ENCODE assay signal across 1 cellular context in the genomic region with DNA sequence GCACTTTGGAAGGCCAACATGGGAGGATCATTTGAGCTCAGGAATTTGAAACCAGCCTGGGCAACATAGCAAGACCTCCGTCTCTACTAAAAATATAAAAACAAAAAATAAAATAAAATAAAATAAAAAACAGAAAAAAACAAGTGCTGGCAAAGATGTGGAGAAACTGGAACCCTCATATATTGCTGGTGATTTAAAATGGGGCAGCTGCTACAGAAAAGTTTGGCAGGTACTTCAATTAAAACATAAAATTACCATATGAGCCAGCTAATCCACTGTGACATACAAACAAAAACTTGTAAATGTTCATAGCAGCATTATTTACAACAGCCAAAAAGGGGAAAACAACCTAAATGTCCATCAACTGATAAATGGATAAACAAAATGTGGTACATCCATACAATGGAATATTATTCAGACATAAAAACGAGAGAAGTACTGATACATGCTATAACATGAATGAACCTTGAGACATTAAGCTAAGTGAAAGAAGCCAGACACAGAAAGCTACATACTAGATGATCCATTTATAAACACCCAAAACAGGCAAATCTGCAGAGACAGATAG.
TF ChIP-seq lines count a peak whose summit lies in the region.

No MANE protein-coding gene starts in this region.

TF ChIP-seq in SK-N-SH, 30 proteins besides CTCF, POLR2A, EP300 and RAD21 (continued from another document):
- TF ChIP-seq PBX3 (IDR thresholded peaks at IDR 0.05), result no peak
- TF ChIP-seq USF2 (IDR thresholded peaks at IDR 0.05; ENCODE audit: borderline replicate concordance, low read depth, low read length), result no peak
- no peak for TF ChIP-seq GATA2 (CRISPR knock-in tag; IDR thresholded peaks at IDR 0.05)
- TF ChIP-seq RCOR1 (IDR thresholded peaks at IDR 0.05; ENCODE audit: low read length), result no peak
- no peak for TF ChIP-seq FOSL2 (IDR thresholded peaks at IDR 0.05; ENCODE audit: borderline replicate concordance, low read depth)
